ENCODE assay signal across 8 cellular contexts in genomic region chr3:158644345-158644908, GRCh38. TPM values are rescaled to one million over a fixed set of nuclear protein-coding genes. Genes with fewer than 3 reads are reported as not detected.
DNase-seq lines count a peak whose midpoint lies in the region; ATAC-seq and TF ChIP-seq lines count a peak whose summit lies in the region.

Gene GFM1, plus strand, starts transcription at chr3:158644527. Its CDS starts 108 bp downstream, at chr3:158644635.

- TF ChIP-seq CTCF in fibroblast of lung (conservative IDR thresholded peaks at IDR 0.05 in 1 of 2, IDR thresholded peaks at IDR 0.05 in 1 of 2; ENCODE audit: low read depth in 1 of 2, low read length in 2 of 2) = peak; percentile 83 to 98

- peaks cover 0 to 27% (median 2%) of the 10 kb centered on the region in 3 donors for H3K36me3 Mint-ChIP-seq in naive thymus-derived CD8-positive, alpha-beta T cell

- no peaks in the 10 kb centered on the region for H3K9me3 ChIP-seq in fibroblast of lung (ENCODE audit: control insufficient read depth, insufficient read depth, low read depth, low read length)

- POLR2A ChIA-PET in naive thymus-derived CD8-positive, alpha-beta T cell (lab: Charles Lee) = interaction anchor here (0.7 to 1.7 kb wide), 9 partner anchors 14 to 1916 kb away, joined by 3 to 6 read pairs (median 4); partner anchors contain the start of genes CCNL1, LXN, MFSD1 and RSRC1

- peak; percentile 99 for ATAC-seq in GM21825 (IDR thresholded peaks at IDR 0.05; ENCODE audit: unreplicated experiment)
- peak; percentile 91 to 95 for ATAC-seq in naive thymus-derived CD8-positive, alpha-beta T cell

- no peaks in the 10 kb centered on the region for H3K9me3 Mint-ChIP-seq in naive thymus-derived CD8-positive, alpha-beta T cell

- peak within 1 kb of the TSS; percentile 86 for H3K27ac ChIP-seq in fibroblast of lung (ENCODE audit: insufficient read depth, low read length)

- DNase-seq in Daoy (ENCODE audit: low read depth) (peak; percentile 98), Kasumi-1 (lab: John Stamatoyannopoulos, UW) (peak; percentile 99), RPMI7951 (ENCODE audit: low read depth) (peak; percentile 96), fibroblast of lung (ENCODE audit: low read depth in 2 of 2) (peak; percentile 96)
- peak; percentile 70 to 83 for DNase-seq in activated T-helper 1 cell treated with anti-CD3 and anti-CD28 coated beads, Interleukin-2, amount 50 U/mL, for 16 hours (ENCODE audit: low read depth in 1 of 2, low spot score in 1 of 2)
- DNase-seq in naive thymus-derived CD8-positive, alpha-beta T cell = peak; percentile 80 to 94 (median 87)
- peak; percentile 89 for DNase-seq in stimulated activated naive CD4-positive, alpha-beta T cell treated with Interleukin-2 at 50 U/mL for 16 hours (lab: John Stamatoyannopoulos, UW)

- no peaks in the 10 kb centered on the region for H3K27me3 Mint-ChIP-seq in naive thymus-derived CD8-positive, alpha-beta T cell

- H3K4me2 ChIP-seq in fibroblast of lung (ENCODE audit: extremely low read depth, insufficient read depth, low read length) = peak within 1 kb of the TSS; percentile 83

- H4K20me1 ChIP-seq in fibroblast of lung (ENCODE audit: control insufficient read depth, extremely low read depth, insufficient read depth, low read length) = no peaks in the 10 kb centered on the region

- H3K27me3 ChIP-seq in fibroblast of lung (ENCODE audit: control insufficient read depth, insufficient read depth, low read length) = no peaks in the 10 kb centered on the region

- H3K4me3 Mint-ChIP-seq in naive thymus-derived CD8-positive, alpha-beta T cell = peak within 1 kb of the TSS; percentile 86 to 99 (median 97)

- H3K4me1 Mint-ChIP-seq in naive thymus-derived CD8-positive, alpha-beta T cell = peaks cover 25 to 48% (median 41%) of the 10 kb centered on the region in 4 donors

- peak within 1 kb of the TSS; percentile 65 to 99 (median 90) for H3K4me3 ChIP-seq in fibroblast of lung (replicated peaks in 1 of 4; ENCODE audit: control extremely low read depth in 1 of 4, insufficient read depth in 1 of 4, low read depth in 3 of 4, low read length in 4 of 4)

- H3K4me1 ChIP-seq in fibroblast of lung (ENCODE audit: control insufficient read depth, extremely low read depth, insufficient read depth, low read length) = peaks cover 2% of the 10 kb centered on the region

- peak within 1 kb of the TSS; percentile 75 for H3K9ac ChIP-seq in fibroblast of lung (ENCODE audit: insufficient read depth, low read length)

- H3K36me3 ChIP-seq in fibroblast of lung (ENCODE audit: control insufficient read depth, insufficient read depth, low read length) = no peaks in the 10 kb centered on the region

- H3K79me2 ChIP-seq in fibroblast of lung (ENCODE audit: control insufficient read depth, insufficient read depth, low read length) = peaks cover 22% of the 10 kb centered on the region

- peak within 1 kb of the TSS; percentile 57 for H2AFZ ChIP-seq in fibroblast of lung (ENCODE audit: low read length)

- H3K27ac Mint-ChIP-seq in naive thymus-derived CD8-positive, alpha-beta T cell = peak within 1 kb of the TSS; percentile 83 to 97 (median 94)

RNA-seq across cellular contexts. Expression of gene GFM1, which starts in this region (rescaled TPM):
- total RNA-seq in Daoy (2014; rRNA removed; shearing (Covaris generic)) = 58.9 and 71.7 TPM in 2 replicates
- total RNA-seq in RPMI7951 (2014; rRNA removed; shearing (Covaris generic)) = 46.9 and 50.6 TPM in 2 replicates
- total RNA-seq in fibroblast of lung = 27.7 and 38.6 TPM in 2 replicates
- 30.5 and 31.4 TPM in 2 replicates for polyA plus RNA-seq in fibroblast of lung
- 21.6 and 24.6 TPM in 2 replicates for polyA plus RNA-seq in fibroblast of lung (2012)
- polyA minus RNA-seq in fibroblast of lung (ENCODE audit: low replicate concordance) = 8.8 and 10.4 TPM in 2 replicates
- total RNA-seq in naive thymus-derived CD8-positive, alpha-beta T cell = 10 to 100 TPM; 53.8 to 59.7 TPM
- polyA plus RNA-seq in naive thymus-derived CD8-positive, alpha-beta T cell = 10 to 100 TPM; 26.7 to 32.5 (median 32.0) TPM

Comparison
In these comparisons a context has a peak if more than half of its experiments do, and no peak if none do; other contexts are left out.
1. Peak in every context shown above with its lines: DNase-seq, ATAC-seq, H3K4me3 ChIP-seq and H3K27ac ChIP-seq.